In the genomic region with DNA sequence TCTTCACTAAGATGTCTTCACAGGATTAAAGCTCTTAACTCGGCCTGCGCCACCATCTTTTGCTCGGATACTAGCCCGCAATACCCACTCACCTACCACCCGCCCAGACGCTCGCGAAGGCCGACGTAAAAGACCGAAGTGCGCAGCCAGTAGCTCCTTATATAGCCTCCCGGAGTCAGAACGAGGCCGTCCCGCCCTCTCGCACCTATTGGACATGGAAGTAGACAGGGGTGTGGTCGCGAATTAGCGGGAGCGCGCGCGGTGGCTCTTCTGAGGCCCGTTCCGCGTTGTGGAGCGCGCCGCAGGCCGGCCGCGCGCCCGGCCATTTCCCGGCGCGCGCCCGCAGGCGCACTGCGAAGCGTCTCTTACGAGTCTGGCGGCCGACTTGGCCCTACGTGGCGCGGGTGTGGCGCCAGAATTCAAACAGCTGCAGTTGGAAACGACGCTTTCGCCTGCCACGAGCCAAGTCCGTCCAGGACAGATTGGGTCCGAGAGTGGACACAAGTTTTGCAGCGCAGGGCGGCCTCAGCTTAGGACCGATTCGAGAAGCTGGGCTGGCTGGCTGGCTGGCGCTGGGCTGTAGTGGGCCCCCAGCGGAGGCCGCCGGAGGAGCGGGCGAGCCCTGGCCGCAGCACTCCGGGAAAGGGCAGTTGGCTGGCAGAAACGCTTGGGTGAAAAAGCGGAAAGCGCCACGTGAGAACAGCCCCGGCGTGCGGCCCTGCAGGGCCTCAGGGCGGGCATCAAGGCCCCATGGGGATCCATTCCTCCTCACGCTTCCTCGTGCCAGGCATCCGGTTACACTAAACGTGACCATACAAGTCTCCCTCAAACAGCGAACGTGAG, we compare ENCODE assay signal across 8 cellular contexts. TPM values are rescaled to one million over a fixed set of nuclear protein-coding genes. Genes with fewer than 3 reads are reported as not detected.
DNase-seq lines count a peak whose midpoint lies in the region; ATAC-seq and TF ChIP-seq lines count a peak whose summit lies in the region.

No MANE protein-coding gene starts in this region.

- peaks cover 2% of the 10 kb centered on the region for H3K27me3 Mint-ChIP-seq in Caco-2 (ENCODE audit: insufficient read depth, unreplicated experiment)
- peaks cover 4% of the 10 kb centered on the region for H3K27me3 Mint-ChIP-seq in activated CD8-positive, alpha-beta memory T cell treated with anti-CD3 and anti-CD28 coated beads, Interleukin-2, amount 10 ng/mL, durations not matched to agents 7 days and 5 days

- H3K9me3 Mint-ChIP-seq in Caco-2 (ENCODE audit: unreplicated experiment) = no peaks in the 10 kb centered on the region
- H3K9me3 Mint-ChIP-seq in activated CD8-positive, alpha-beta memory T cell treated with anti-CD3 and anti-CD28 coated beads, Interleukin-2, amount 10 ng/mL, durations not matched to agents 7 days and 5 days (ENCODE audit: low read depth) = peaks cover 5% of the 10 kb centered on the region

- peak overlapping the region; percentile 78 for H3K9ac ChIP-seq in endocrine pancreas (ENCODE audit: control insufficient read depth, insufficient read depth, low read length)

- POLR2A ChIA-PET in Caco-2 (lab: Charles Lee) = interaction anchor here (0.6 to 3.0 kb wide), 11 partner anchors 9 to 363 kb away, joined by 3 to 153 read pairs (median 4); a partner anchor contains a TSS

- BruUV-seq in Caco-2 (replicated peaks; lab: Mats Ljungman, UMichigan) = no TSS peak

- H3K4me3 Mint-ChIP-seq in Caco-2 (ENCODE audit: unreplicated experiment) = peak overlapping the region; percentile 99
- H3K4me3 Mint-ChIP-seq in activated CD8-positive, alpha-beta memory T cell treated with anti-CD3 and anti-CD28 coated beads, Interleukin-2, amount 10 ng/mL, durations not matched to agents 7 days and 5 days = peak overlapping the region; percentile 100

- no peaks in the 10 kb centered on the region for H3K9me3 ChIP-seq in Caco-2
- no peaks in the 10 kb centered on the region for H3K9me3 ChIP-seq in endocrine pancreas (ENCODE audit: control insufficient read depth, low read length)
- no peaks in the 10 kb centered on the region for H3K9me3 ChIP-seq in mesodermal cell (ENCODE audit: control insufficient read depth, low read length)

- 0% methylated on average over 64 to 75 of the region's 82 CpGs for WGBS in mesodermal cell (ENCODE audit: insufficient coverage in 2 of 2), 2 experiments

- H3K4me3 ChIP-seq in Caco-2 (ENCODE audit: low read depth, low read length) (peak overlapping the region; percentile 89), endocrine pancreas (ENCODE audit: control insufficient read depth, insufficient read depth, low read length) (peak overlapping the region; percentile 100), mesodermal cell (ENCODE audit: extremely low read depth, insufficient read depth, low read length, poor library complexity, severe bottlenecking) (peak overlapping the region; percentile 95)

- DNase-seq in Caco-2 (peak; percentile 97), HT1080 (ENCODE audit: low read depth) (peak; percentile 99), NOMO-1 (lab: John Stamatoyannopoulos, UW; ENCODE audit: unreplicated experiment in 2 of 2) (peak; percentile 97 to 98)
- peak; percentile 97 for DNase-seq in activated CD8-positive, alpha-beta memory T cell treated with anti-CD3 and anti-CD28 coated beads, Interleukin-2, amount 10 ng/mL, durations not matched to agents 7 days and 5 days
- peak; percentile 98 for DNase-seq in stimulated activated CD8-positive, alpha-beta memory T cell treated with anti-CD3 and anti-CD28 coated beads, Interleukin-15, amount 100 ng/mL, for 24 hours (ENCODE audit: low read depth)

- peaks cover 26% of the 10 kb centered on the region for H3K4me1 Mint-ChIP-seq in Caco-2 (ENCODE audit: low read depth, unreplicated experiment)
- peaks cover 49% of the 10 kb centered on the region for H3K4me1 Mint-ChIP-seq in activated CD8-positive, alpha-beta memory T cell treated with anti-CD3 and anti-CD28 coated beads, Interleukin-2, amount 10 ng/mL, durations not matched to agents 7 days and 5 days

- peaks cover 53% of the 10 kb centered on the region for H3K36me3 Mint-ChIP-seq in Caco-2 (ENCODE audit: insufficient read depth, unreplicated experiment)
- H3K36me3 Mint-ChIP-seq in activated CD8-positive, alpha-beta memory T cell treated with anti-CD3 and anti-CD28 coated beads, Interleukin-2, amount 10 ng/mL, durations not matched to agents 7 days and 5 days = peaks cover 55% of the 10 kb centered on the region

- H3K36me3 ChIP-seq in Caco-2 (ENCODE audit: control insufficient read depth, insufficient read depth, low read length) (peaks cover 2% of the 10 kb centered on the region; the same call in 1 of the 2 replicates), endocrine pancreas (ENCODE audit: control insufficient read depth, insufficient read depth, low read length) (no peaks in the 10 kb centered on the region), mesodermal cell (ENCODE audit: control insufficient read depth, insufficient read depth, low read length) (peaks cover 30% of the 10 kb centered on the region)

- peak overlapping the region; percentile 99 for H3K27ac ChIP-seq in mesodermal cell (ENCODE audit: low read depth, low read length, severe bottlenecking)

- H3K27me3 ChIP-seq in Caco-2 (replicated peaks; ENCODE audit: control insufficient read depth, insufficient read depth, low read length) (no peaks in the 10 kb centered on the region), endocrine pancreas (ENCODE audit: control insufficient read depth, insufficient read depth, low read length) (no peaks in the 10 kb centered on the region)

- H3K4me1 ChIP-seq in Caco-2 = no peaks in the 10 kb centered on the region
- H3K4me1 ChIP-seq in endocrine pancreas (ENCODE audit: control insufficient read depth, insufficient read depth, low read length) = peaks cover 5% of the 10 kb centered on the region
- H3K4me1 ChIP-seq in mesodermal cell (ENCODE audit: control insufficient read depth, insufficient read depth, low read length, poor library complexity, severe bottlenecking) = peaks cover 4% of the 10 kb centered on the region

- CTCF ChIA-PET in Caco-2 (lab: Charles Lee) = interaction anchor here (0.6 to 1.1 kb wide), 3 partner anchors 34 to 74 kb away, joined by 3 to 4 read pairs (median 3); a partner anchor contains a TSS
- CTCF ChIA-PET in activated CD8-positive, alpha-beta memory T cell treated with anti-CD3 and anti-CD28 coated beads, Interleukin-2, amount 10 ng/mL, durations not matched to agents 7 days and 5 days (lab: Charles Lee) = interaction anchor here (0.7 to 5.8 kb wide), 9 partner anchors 9 to 318 kb away, joined by 3 to 75 read pairs (median 4); a partner anchor contains a TSS

- intact Hi-C loops in Caco-2 (cut with micrococcal nuclease; ENCODE audit: unreplicated experiment) = loop anchor here (1.0 to 5.0 kb wide), 4 partner anchors 36 to 1038 kb away; a partner anchor contains a TSS

- no peak for TF ChIP-seq CTCF in Caco-2 (IDR thresholded peaks at IDR 0.05; ENCODE audit: insufficient read depth in 1 of 2, low read depth in 1 of 2, low read length in 1 of 2, severe bottlenecking in 1 of 2, unreplicated experiment in 1 of 2)

- peak; percentile 77 for ATAC-seq in GM21367 (IDR thresholded peaks at IDR 0.05; ENCODE audit: unreplicated experiment)
- ATAC-seq in activated CD8-positive, alpha-beta memory T cell treated with anti-CD3 and anti-CD28 coated beads, Interleukin-2, amount 10 ng/mL, durations not matched to agents 7 days and 5 days = peak; percentile 83

- H3K27ac Mint-ChIP-seq in Caco-2 (ENCODE audit: unreplicated experiment) = peak overlapping the region; percentile 98
- peak overlapping the region; percentile 96 for H3K27ac Mint-ChIP-seq in activated CD8-positive, alpha-beta memory T cell treated with anti-CD3 and anti-CD28 coated beads, Interleukin-2, amount 10 ng/mL, durations not matched to agents 7 days and 5 days

RNA-seq across cellular contexts. Expression of a gene that starts 36.1 kb away (rescaled TPM):
- total RNA-seq in Caco-2 (2022) = 132 and 145 TPM in 2 replicates
- total RNA-seq in HT1080 (2014; rRNA removed; shearing (Covaris generic)) = 130 and 159 TPM in 2 replicates
- 150 and 170 TPM in 2 replicates for polyA plus RNA-seq in HT1080 (2015; cell fraction: cytosol; rRNA removed)
- polyA plus RNA-seq in HT1080 (2015; cell fraction: nucleus; rRNA removed) = 275 and 278 TPM in 2 replicates
- 100 to 1,000 TPM; 105 to 146 TPM for total RNA-seq in activated CD8-positive, alpha-beta memory T cell treated with anti-CD3 and anti-CD28 coated beads, Interleukin-2, amount 10 ng/mL, durations not matched to agents 7 days and 5 days
- polyA plus RNA-seq in mesodermal cell (2013, experiment 1 of 2) = 90.6 TPM
- polyA plus RNA-seq in mesodermal cell (2013, experiment 2 of 2) = 104 TPM

Comparison
In these comparisons a context has a peak if more than half of its experiments do, and no peak if none do; other contexts are left out.
1. Peak in every context shown above with its lines: DNase-seq, ATAC-seq, H3K4me3 ChIP-seq and H3K27ac ChIP-seq.